In genomic region chr9:35096035-35096849, GRCh38 we compare ENCODE assay signal across 8 cellular contexts. TPM values are rescaled to one million over a fixed set of nuclear protein-coding genes. Genes with fewer than 3 reads are reported as not detected.
DNase-seq lines count a peak whose midpoint lies in the region; ATAC-seq, FAIRE-seq and TF ChIP-seq lines count a peak whose summit lies in the region.

TSS of gene PIGO (minus strand) at chr9:35096591. CDS start at chr9:35095565, 1,026 bp downstream.

- H3K27me3 ChIP-seq in adrenal gland (no peaks in the 10 kb centered on the region), prostate gland (replicated peaks; ENCODE audit: insufficient read depth) (no peaks in the 10 kb centered on the region)

- H3K27ac ChIP-seq in adrenal gland, result peak within 1 kb of the TSS; percentile 92 to 99 (median 97)
- H3K27ac ChIP-seq in prostate gland, result peak within 1 kb of the TSS; percentile 90 to 94

- H3K36me3 ChIP-seq in adrenal gland (replicated peaks in 1 of 2) (peaks cover 0 to 49% of the 10 kb centered on the region in 2 donors), prostate gland (peaks cover 7 to 12% of the 10 kb centered on the region in 2 donors)

- H3K4me3 ChIP-seq in adrenal gland (peak within 1 kb of the TSS; percentile 47 to 97 (median 91)), prostate gland (peak within 1 kb of the TSS; percentile 57 to 73)

- TF ChIP-seq CTCF in GM12874 (IDR thresholded peaks at IDR 0.05; ENCODE audit: insufficient read depth, low read depth, low read length) (peak; percentile 95), adrenal gland (IDR thresholded peaks at IDR 0.05) (peak; percentile 47 to 91 (median 82)), prostate gland (IDR thresholded peaks at IDR 0.05) (peak; percentile 69 to 77 (median 74))

- WGBS in adrenal gland, 4 donors, result 0 to 1% (median 0%) methylated on average over 28 to 53 of the region's 53 CpGs
- under 1% methylated on average over 40 of the region's 53 CpGs for WGBS in prostate gland

- H3K4me1 ChIP-seq in adrenal gland (replicated peaks in 1 of 2) (peaks cover 7 to 10% of the 10 kb centered on the region in 2 donors), prostate gland (replicated peaks) (peaks cover 4% of the 10 kb centered on the region)

- DNase-seq in NCI-H128 (lab: John Stamatoyannopoulos, UW; ENCODE audit: unreplicated experiment) (peak; percentile 78), T-helper 1 cell (peak; percentile 80 to 92 (median 87)), adrenal gland (peak; percentile 87 to 94 (median 92)), left cardiac atrium (peak; percentile 93), prostate gland (ENCODE audit: low spot score) (peak; percentile 82), urothelium cell line (ENCODE audit: low spot score) (peak; percentile 93)

- peak; percentile 90 for ATAC-seq in HG02678 (IDR thresholded peaks at IDR 0.05; ENCODE audit: unreplicated experiment)
- ATAC-seq in left cardiac atrium, result peak; percentile 95

- intact Hi-C loops in adrenal gland (cut with DNase I), result loop anchor here (5.0 to 10.0 kb wide), 3 partner anchors 111 to 199 kb away; partner anchors contain the start of gene DNAJB5 (in 1 of the 2)
- intact Hi-C loops in left cardiac atrium (cut with DNase I), result loop anchor here (2.0 to 10.0 kb wide), 2 partner anchors 191 to 197 kb away; no protein-coding TSS in a partner anchor
- intact Hi-C loops in prostate gland (cut with DNase I), result loop anchor here (5.0 kb wide), 1 partner anchor 194 kb away; no protein-coding TSS in a partner anchor

- TF ChIP-seq POLR2A in adrenal gland (IDR thresholded peaks at IDR 0.05), result peak; percentile 67 to 71
- TF ChIP-seq POLR2A in prostate gland (IDR thresholded peaks at IDR 0.05), result peak; percentile 32

- FAIRE-seq in urothelium cell line (lab: Jason Lieb, UNC), result peak; percentile 84

- H3K9me3 ChIP-seq in adrenal gland (replicated peaks in 1 of 3) (no peaks in the 10 kb centered on the region), prostate gland (no peaks in the 10 kb centered on the region)

RNA-seq across cellular contexts. Expression of gene PIGO, which starts in this region (rescaled TPM):
- total RNA-seq in adrenal gland, result 10 to 100 TPM; 21.3 to 37.4 (median 32.4) TPM
- 10 to 100 TPM; 24.4 to 28.4 (median 24.9) TPM for polyA plus RNA-seq in adrenal gland
- total RNA-seq in left cardiac atrium, result 10 to 100 TPM; 10.9 to 11.5 TPM
- 10 to 100 TPM; 29.9 to 30.7 TPM for total RNA-seq in prostate gland

Comparison
In these comparisons a context has a peak if more than half of its experiments do, and no peak if none do; other contexts are left out.
1. Peak in every context shown above with its lines: DNase-seq, ATAC-seq, H3K4me3 ChIP-seq and H3K27ac ChIP-seq.